Comparison of ENCODE assay signal across 20 cellular contexts in genomic region chr9:4356306-4356705, GRCh38. TPM values are rescaled to one million over a fixed set of nuclear protein-coding genes. Genes with fewer than 3 reads are reported as not detected.
DNase-seq lines count a peak whose midpoint lies in the region; ATAC-seq, FAIRE-seq and TF ChIP-seq lines count a peak whose summit lies in the region.
"Had no signal": no experiment of that assay in that cellular context is flagged by ENCODE, and none has a peak within 500 bp of the region (broad histone marks: within the 10 kb centered on the region; RNA-seq: fewer than 3 reads in every experiment).

No MANE protein-coding gene starts in this region.

- H3K36me3 ChIP-seq in endothelial cell of umbilical vein (ENCODE audit: control insufficient read depth in 2 of 2, extremely low read depth in 1 of 2, insufficient read depth in 2 of 2, low read length in 2 of 2) (no peaks in the 10 kb centered on the region), SK-N-SH (replicated peaks in 1 of 2; ENCODE audit: control insufficient read depth in 1 of 2, insufficient read depth in 2 of 2, low read length in 1 of 2) (no peaks in the 10 kb centered on the region), HepG2 (replicated peaks in 1 of 2; ENCODE audit: control insufficient read depth in 1 of 2, insufficient read depth in 2 of 2, low read length in 2 of 2) (no peaks in the 10 kb centered on the region)

- H3K4me2 ChIP-seq in endothelial cell of umbilical vein (ENCODE audit: insufficient read depth, low read length) (no peak overlapping the region), SK-N-SH (no peak overlapping the region), HepG2 (ENCODE audit: low read depth, low read length) (no peak overlapping the region)

- TF ChIP-seq POLR2A in endothelial cell of umbilical vein (IDR thresholded peaks at IDR 0.05; ENCODE audit: low read depth, low read length), result no peak
- TF ChIP-seq POLR2A in HepG2 (IDR thresholded peaks at IDR 0.05; ENCODE audit: insufficient read depth in 1 of 2, low read depth in 2 of 2, low read length in 2 of 2), result no peak

- no peak overlapping the region for H3K9ac ChIP-seq in endothelial cell of umbilical vein (replicated peaks; ENCODE audit: extremely low read depth, insufficient read depth, low read length)
- H3K9ac ChIP-seq in SK-N-SH, result no peak overlapping the region
- no peak overlapping the region for H3K9ac ChIP-seq in HepG2 (ENCODE audit: insufficient read depth, low read depth, low read length)
- H3K9ac ChIP-seq: GM23248 had no signal

- no peak for ATAC-seq in GM18520 (IDR thresholded peaks at IDR 0.05; ENCODE audit: unreplicated experiment)
- ATAC-seq in GM19035 (IDR thresholded peaks at IDR 0.05; ENCODE audit: unreplicated experiment), result no peak
- ATAC-seq in HepG2, result no peak
- ATAC-seq: HCT116 had no signal

- H3K27me3 ChIP-seq in endothelial cell of umbilical vein (ENCODE audit: control insufficient read depth in 2 of 2, insufficient read depth in 2 of 2, low read length in 2 of 2), result peaks cover 0 to 13% of the 10 kb centered on the region in 2 experiments
- no peaks in the 10 kb centered on the region for H3K27me3 ChIP-seq in SK-N-SH (ENCODE audit: insufficient read depth)
- peaks cover 0 to 3% of the 10 kb centered on the region in 2 experiments; a peak in 1 of 5 replicates for H3K27me3 ChIP-seq in HepG2 (ENCODE audit: control insufficient read depth in 1 of 2, insufficient read depth in 2 of 2, low read length in 2 of 2)

- no peaks in the 10 kb centered on the region for H3K4me1 ChIP-seq in endothelial cell of umbilical vein (ENCODE audit: control insufficient read depth, extremely low read depth, insufficient read depth, low read length)
- H3K4me1 ChIP-seq in SK-N-SH (ENCODE audit: control insufficient read depth in 1 of 2, insufficient read depth in 2 of 2, low read depth in 1 of 2, low read length in 1 of 2), result no peaks in the 10 kb centered on the region
- H3K4me1 ChIP-seq in HepG2 (ENCODE audit: insufficient read depth, low read length), result no peaks in the 10 kb centered on the region

- FAIRE-seq in endothelial cell of umbilical vein (lab: Jason Lieb, UNC) (peak; percentile 8), HepG2 (lab: Jason Lieb, UNC) (no peak)
- FAIRE-seq: GM12891, GM18507, GM19239 had no signal

- intact Hi-C loops in endothelial cell of umbilical vein (cut with micrococcal nuclease) (no loop called here), HepG2 (cut with micrococcal nuclease; ENCODE audit: unreplicated experiment) (no loop called here)

- TF ChIP-seq EP300 in SK-N-SH (IDR thresholded peaks at IDR 0.05; ENCODE audit: borderline replicate concordance in 1 of 2, low read depth in 1 of 2, low read length in 1 of 2) (no peak), HepG2 (IDR thresholded peaks at IDR 0.05; ENCODE audit: low read depth in 2 of 2, low read length in 2 of 2) (no peak), HepG2 (CRISPR knock-in tag; IDR thresholded peaks at IDR 0.05; ENCODE audit: borderline replicate concordance) (no peak)

- H3K4me3 ChIP-seq in endothelial cell of umbilical vein (replicated peaks in 1 of 3; ENCODE audit: insufficient read depth in 1 of 3, low read depth in 1 of 3, low read length in 3 of 3) (no peak overlapping the region), SK-N-SH (ENCODE audit: low read depth in 2 of 2, low read length in 1 of 2) (no peak overlapping the region), HepG2 (replicated peaks in 1 of 3; ENCODE audit: insufficient read depth in 1 of 3, low read depth in 2 of 3, low read length in 3 of 3) (no peak overlapping the region)
- H3K4me3 ChIP-seq: GM23248 had no signal

- no peaks in the 10 kb centered on the region for H3K9me1 ChIP-seq in endothelial cell of umbilical vein (replicated peaks; ENCODE audit: control insufficient read depth, extremely low read depth, insufficient read depth, low read length)

- no peak for TF ChIP-seq RAD21 in SK-N-SH (IDR thresholded peaks at IDR 0.05; ENCODE audit: low read length)
- TF ChIP-seq RAD21 in HepG2 (CRISPR knock-in tag; IDR thresholded peaks at IDR 0.05), result no peak

- DNase-seq in NCI-H226 (peak; percentile 38), endothelial cell of umbilical vein (ENCODE audit: low read depth, low spot score) (peak; percentile 88), glomerular endothelial cell (ENCODE audit: extremely low read depth, low read depth, low spot score) (peak; percentile 20), SK-N-SH (no peak), HepG2 (ENCODE audit: low spot score) (no peak)
- DNase-seq: C1 segment of cervical spinal cord; Calu3; CD4-positive, alpha-beta memory T cell; COR-L47; DMS53; DMS79 treated with DMSO at 0.1 percent for 48 hours; GF-D8; GM23248; H9 had no signal

- no peaks in the 10 kb centered on the region for H3K9me2 ChIP-seq in SK-N-SH

- dilution Hi-C loops in endothelial cell of umbilical vein (cut with MboI; ENCODE audit: extremely low pct_ligation_motif_present, low sequenced_read_pairs), result no loop called here

- H2AFZ ChIP-seq in endothelial cell of umbilical vein (ENCODE audit: low read depth, low read length), result no peak overlapping the region
- no peak overlapping the region for H2AFZ ChIP-seq in SK-N-SH (ENCODE audit: low read depth)
- H2AFZ ChIP-seq in HepG2 (ENCODE audit: low read length), result no peak overlapping the region
- H2AFZ ChIP-seq: GM23248 had no signal

- no peaks in the 10 kb centered on the region for H4K20me1 ChIP-seq in endothelial cell of umbilical vein (replicated peaks; ENCODE audit: control insufficient read depth, extremely low read depth, insufficient read depth, low read length)
- H4K20me1 ChIP-seq in SK-N-SH (ENCODE audit: insufficient read depth), result no peaks in the 10 kb centered on the region
- no peaks in the 10 kb centered on the region for H4K20me1 ChIP-seq in HepG2 (ENCODE audit: insufficient read depth, low read length)

- BruUV-seq in endothelial cell of umbilical vein (replicated peaks; lab: Mats Ljungman, UMichigan), result no TSS peak
- BruUV-seq in HepG2 (replicated peaks; lab: Mats Ljungman, UMichigan), result no TSS peak

- CTCF ChIA-PET in endothelial cell of umbilical vein (lab: Charles Lee), result interaction anchor here (0.8 to 4.2 kb wide), 7 partner anchors 11 to 279 kb away, joined by 3 to 17 read pairs (median 6); no protein-coding TSS in a partner anchor
- CTCF ChIA-PET in SK-N-SH (lab: Yijun Ruan, JAX), result interaction anchor here (0.6 to 1.0 kb wide), 3 partner anchors 19 to 109 kb away, joined by 3 to 4 read pairs (median 3); no protein-coding TSS in a partner anchor
- CTCF ChIA-PET in HepG2 (lab: Yijun Ruan, JAX; ENCODE audit: low intra/inter-chr PET ratio, low total read pairs), result no interaction called here

- no peaks in the 10 kb centered on the region for H3K79me2 ChIP-seq in endothelial cell of umbilical vein (ENCODE audit: control insufficient read depth, insufficient read depth, low read length)
- H3K79me2 ChIP-seq in SK-N-SH (ENCODE audit: insufficient read depth), result no peaks in the 10 kb centered on the region
- no peaks in the 10 kb centered on the region for H3K79me2 ChIP-seq in HepG2 (ENCODE audit: insufficient read depth, low read length)

- TF ChIP-seq CTCF in endothelial cell of umbilical vein (IDR thresholded peaks at IDR 0.05; ENCODE audit: extremely low read depth in 1 of 2, insufficient read depth in 1 of 2, low read depth in 1 of 2, low read length in 2 of 2), result no peak
- TF ChIP-seq CTCF in SK-N-SH (IDR thresholded peaks at IDR 0.05), result no peak
- no peak for TF ChIP-seq CTCF in HepG2 (CRISPR knock-in tag; IDR thresholded peaks at IDR 0.05)

- H3F3A ChIP-seq in SK-N-SH (replicated peaks; ENCODE audit: insufficient read depth), result no peaks in the 10 kb centered on the region

- in situ Hi-C loops in HepG2 (cut with HindIII; ENCODE audit: extremely low pct_ligation_motif_present, low pct_unique_long_range_greater_than_20kb), result no loop called here

- 60% methylated on average over 2 of the region's 2 CpGs for WGBS in SK-N-SH (ENCODE audit: low lambda C conversion rate)
- 0% methylated on average over 2 of the region's 2 CpGs for WGBS in HepG2 (ENCODE audit: low lambda C conversion rate)

- H3K27ac ChIP-seq in endothelial cell of umbilical vein (ENCODE audit: insufficient read depth, low read depth, low read length), result no peak overlapping the region
- no peak overlapping the region for H3K27ac ChIP-seq in SK-N-SH (ENCODE audit: low read depth in 2 of 2, low read length in 1 of 2)
- no peak overlapping the region for H3K27ac ChIP-seq in HepG2 (ENCODE audit: extremely low read length, insufficient read depth, low read length)
- H3K27ac ChIP-seq: GM23248 had no signal

- H3K9me3 ChIP-seq in endothelial cell of umbilical vein (replicated peaks; ENCODE audit: control insufficient read depth, insufficient read depth, low read length), result no peaks in the 10 kb centered on the region
- H3K9me3 ChIP-seq in SK-N-SH, result no peaks in the 10 kb centered on the region
- no peaks in the 10 kb centered on the region for H3K9me3 ChIP-seq in HepG2 (ENCODE audit: low read length)

- POLR2A ChIA-PET in endothelial cell of umbilical vein (lab: Charles Lee) (no interaction called here), SK-N-SH (lab: Yijun Ruan, JAX) (no interaction called here), HepG2 (lab: Yijun Ruan, JAX) (no interaction called here)

RNA-seq across cellular contexts. Expression of gene GLIS3, which starts 56.4 kb away (rescaled TPM):
- 7.6 and 8.4 TPM in 2 replicates for total RNA-seq in endothelial cell of umbilical vein
- polyA plus RNA-seq in endothelial cell of umbilical vein, result 1.8 and 2.1 TPM in 2 replicates
- 1.6 and 1.8 TPM in 2 replicates for polyA plus RNA-seq in endothelial cell of umbilical vein (2011; cell fraction: cytosol; rRNA removed)
- polyA plus RNA-seq in endothelial cell of umbilical vein (2011; cell fraction: nucleus; rRNA removed), result 10.0 and 14.9 TPM in 2 replicates
- 1.8 and 2.3 TPM in 2 replicates for polyA plus RNA-seq in endothelial cell of umbilical vein (2012)
- 30.4 and 49.0 TPM in 2 replicates for polyA minus RNA-seq in endothelial cell of umbilical vein
- 4.6 TPM for polyA minus RNA-seq in endothelial cell of umbilical vein (2011; cell fraction: cytosol; rRNA and poly(A)+ RNA removed)
- polyA minus RNA-seq in endothelial cell of umbilical vein (2011; cell fraction: nucleus; rRNA and poly(A)+ RNA removed), result 84.3 and 103 TPM in 2 replicates
- total RNA-seq in glomerular endothelial cell, result 23.7 and 36.9 TPM in 2 replicates
- 4.7 and 5.1 TPM in 2 replicates for polyA plus RNA-seq in SK-N-SH (2012; rRNA removed)
- polyA plus RNA-seq in SK-N-SH (2012; cell fraction: cytosol; rRNA removed), result 4.2 and 5.3 TPM in 2 replicates
- 8.2 and 10.9 TPM in 2 replicates for polyA plus RNA-seq in SK-N-SH (2012; cell fraction: nucleus; rRNA removed)
- 0.02 TPM in 1 of 2 replicates, not detected in the other for total RNA-seq in HepG2 (2016; rRNA removed; fragmentation: Illumina TruSeq; extraction: Trizol)
- total RNA-seq in HepG2 (2016; cell fraction: cytosol; rRNA removed; fragmentation: Illumina TruSeq; extraction: Trizol; ENCODE audit: low read depth), result 0.53 and 0.61 TPM in 2 replicates
- 0.07 and 0.15 TPM in 2 replicates for total RNA-seq in HepG2 (2016; cell fraction: insoluble cytoplasmic fraction; rRNA removed; fragmentation: Illumina TruSeq; extraction: Trizol)
- 0.14 and 0.40 TPM in 2 replicates for total RNA-seq in HepG2 (2016; cell fraction: membrane; rRNA removed; fragmentation: Illumina TruSeq; extraction: Trizol)
- 0.25 TPM in 1 of 2 replicates, not detected in the other for total RNA-seq in HepG2 (2016; cell fraction: nucleus; rRNA removed; fragmentation: Illumina TruSeq; extraction: Trizol)
- 0.13 and 0.17 TPM in 2 replicates for polyA plus RNA-seq in HepG2 (2011; rRNA removed)
- 0.03 and 0.04 TPM in 2 replicates for polyA plus RNA-seq in HepG2 (2011; cell fraction: cytosol; rRNA removed)
- polyA plus RNA-seq in HepG2 (2011; cell fraction: nucleus; rRNA removed), result 0.50 and 0.66 TPM in 2 replicates
- 0.47 and 0.68 TPM in 2 replicates for polyA plus RNA-seq in HepG2 (2012)
- not detected in 2 replicates for polyA plus RNA-seq in HepG2 (2016; cell fraction: cytosol; fragmentation: Illumina TruSeq; extraction: Trizol; ENCODE audit: low read depth)
- polyA plus RNA-seq in HepG2 (2016; cell fraction: insoluble cytoplasmic fraction; fragmentation: Illumina TruSeq; extraction: Trizol; ENCODE audit: low read depth), result 0.10 TPM in 1 of 2 replicates, not detected in the other
- not detected in 2 replicates for polyA plus RNA-seq in HepG2 (2016; cell fraction: membrane; fragmentation: Illumina TruSeq; extraction: Trizol; ENCODE audit: low read depth)
- polyA plus RNA-seq in HepG2 (2016; cell fraction: nucleus; fragmentation: Illumina TruSeq; extraction: Trizol; ENCODE audit: insufficient read depth, low read depth), result not detected in 2 replicates
- 2.3 and 31.4 TPM in 2 replicates for polyA minus RNA-seq in HepG2 (2011; rRNA and poly(A)+ RNA removed; ENCODE audit: low replicate concordance)
- 0.30 TPM in 1 of 2 replicates, not detected in the other for polyA minus RNA-seq in HepG2 (2011; cell fraction: cytosol; rRNA and poly(A)+ RNA removed)
- 3.9 and 4.0 TPM in 2 replicates for polyA minus RNA-seq in HepG2 (2011; cell fraction: nucleus; rRNA and poly(A)+ RNA removed)

Comparison
In these comparisons a context has a peak if more than half of its experiments do, and no peak if none do; other contexts are left out.
1. DNase-seq: peak in NCI-H226 (single experiment), endothelial cell of umbilical vein (single experiment) and glomerular endothelial cell (single experiment); none in SK-N-SH (single experiment) and HepG2 (single experiment).